16 cellular contexts compared by ENCODE assay signal in genomic region chr17:50480854-50481490, GRCh38. TPM values are rescaled to one million over a fixed set of nuclear protein-coding genes. Genes with fewer than 3 reads are reported as not detected.
A peak's percentile ranks its signal among the peaks of the same experiment; 100 is the strongest.
DNase-seq lines count a peak whose midpoint lies in the region; ATAC-seq and TF ChIP-seq lines count a peak whose summit lies in the region.
"Had no signal": no experiment of that assay in that cellular context is flagged by ENCODE, and none has a peak within 500 bp of the region (broad histone marks: within the 10 kb centered on the region; RNA-seq: fewer than 3 reads in every experiment).

No MANE protein-coding gene starts in this region.

- TF ChIP-seq CTCF in Calu3 (IDR thresholded peaks at IDR 0.05; ENCODE audit: unreplicated experiment) (no peak), Panc1 (IDR thresholded peaks at IDR 0.05) (no peak), tibial nerve (IDR thresholded peaks at IDR 0.05) (no peak)

- peak; percentile 69 to 75 for DNase-seq in AML-193 (lab: John Stamatoyannopoulos, UW)
- DNase-seq in Calu3 = no peak
- no peak for DNase-seq in Panc1 (ENCODE audit: low read depth, low spot score)
- no peak for DNase-seq in epithelial cell of prostate (ENCODE audit: low read depth, low spot score)
- no peak for DNase-seq in tibial nerve (ENCODE audit: low spot score in 2 of 2)
- DNase-seq in UCSD-AML1 (lab: John Stamatoyannopoulos, UW; ENCODE audit: unreplicated experiment) = no peak
- DNase-seq: activated CD4-positive, CD25-positive, alpha-beta regulatory T cell; activated naive CD4-positive, alpha-beta T cell; effector CD4-positive, alpha-beta T cell; MM.1S; retina; stimulated activated naive CD8-positive, alpha-beta T cell treated with anti-CD3 and anti-CD28 coated beads, Interleukin-15, amount 100 ng/mL, for 72 hours; T-helper 17 cell had no signal

- in situ Hi-C loops in Panc1 (cut with HindIII; ENCODE audit: low pct_unique_long_range_greater_than_20kb, low sequenced_read_pairs) = no loop called here

- peaks cover 40% of the 10 kb centered on the region for H3K36me3 Mint-ChIP-seq in Calu3 (ENCODE audit: insufficient read depth, unreplicated experiment)

- no peaks in the 10 kb centered on the region for H3K27me3 ChIP-seq in Panc1 (ENCODE audit: control insufficient read depth, insufficient read depth, low read length)
- H3K27me3 ChIP-seq in tibial nerve = no peaks in the 10 kb centered on the region

- no peak for TF ChIP-seq POLR2A in tibial nerve (IDR thresholded peaks at IDR 0.05)

- POLR2A ChIA-PET in Panc1 (lab: Charles Lee) = no interaction called here

- H3K4me3 ChIP-seq in Panc1 (ENCODE audit: low read depth in 2 of 2, low read length in 2 of 2) (no peak overlapping the region), tibial nerve (no peak overlapping the region)

- no peaks in the 10 kb centered on the region for H3K9me3 Mint-ChIP-seq in Calu3 (ENCODE audit: low read depth, unreplicated experiment)
- H3K9me3 Mint-ChIP-seq: memory B cell; neural crest cell; stimulated activated naive CD8-positive, alpha-beta T cell treated with anti-CD3 and anti-CD28 coated beads, Interleukin-15, amount 100 ng/mL, for 72 hours had no signal

- H3K9me3 ChIP-seq in Panc1 (ENCODE audit: control insufficient read depth, insufficient read depth, low read depth, low read length) = no peaks in the 10 kb centered on the region
- no peaks in the 10 kb centered on the region for H3K9me3 ChIP-seq in tibial nerve

- H3K27ac ChIP-seq in Panc1 (ENCODE audit: low read length) (0 out of 2 replicates have a peak overlapping the region, but pooled peaks have one; percentile 2), epithelial cell of prostate (peak overlapping the region; percentile 23), tibial nerve (peak overlapping the region in 1 of 4 donors; percentile 93)

- WGBS in tibial nerve, 2 donors = 62 to 73% methylated on average over 2 of the region's 2 CpGs

- peaks cover 45% of the 10 kb centered on the region for H3K4me1 Mint-ChIP-seq in Calu3 (ENCODE audit: low read depth, unreplicated experiment)

- intact Hi-C loops in Calu3 (cut with micrococcal nuclease; ENCODE audit: unreplicated experiment) (no loop called here), Panc1 (cut with micrococcal nuclease; ENCODE audit: unreplicated experiment) (loop anchor here (5.0 kb wide), 3 partner anchors 51 to 211 kb away; partner anchors contain the start of genes ABCC3 and EPN3)

- H3K4me1 ChIP-seq in Panc1 (ENCODE audit: control insufficient read depth, insufficient read depth, low read length) (peaks cover 30% of the 10 kb centered on the region), tibial nerve (peaks cover 0 to 54% (median 15%) of the 10 kb centered on the region in 4 donors)

- no peak overlapping the region for H3K27ac Mint-ChIP-seq in Calu3 (ENCODE audit: unreplicated experiment)
- H3K27ac Mint-ChIP-seq: memory B cell; stimulated activated naive CD8-positive, alpha-beta T cell treated with anti-CD3 and anti-CD28 coated beads, Interleukin-15, amount 100 ng/mL, for 72 hours; T-helper 17 cell had no signal

- no peak for TF ChIP-seq EP300 in tibial nerve (IDR thresholded peaks at IDR 0.05)

- BruUV-seq in Calu3 (replicated peaks; lab: Mats Ljungman, UMichigan) (TSS peak; percentile 15), Panc1 (replicated peaks; lab: Mats Ljungman, UMichigan) (TSS peak; percentile 77)

- H3K36me3 ChIP-seq in Panc1 (ENCODE audit: control insufficient read depth, insufficient read depth, low read length) = no peaks in the 10 kb centered on the region
- peaks cover 0 to 41% (median 5%) of the 10 kb centered on the region in 3 donors for H3K36me3 ChIP-seq in tibial nerve

- no peak for ATAC-seq in Panc1
- no peak for ATAC-seq in GM18498 (IDR thresholded peaks at IDR 0.05; ENCODE audit: unreplicated experiment)
- ATAC-seq: stimulated activated naive CD8-positive, alpha-beta T cell treated with anti-CD3 and anti-CD28 coated beads, Interleukin-15, amount 100 ng/mL, for 72 hours; T-helper 17 cell had no signal

- CTCF ChIA-PET in Calu3 (lab: Charles Lee) = no interaction called here
- CTCF ChIA-PET in Panc1 (lab: Charles Lee) = no interaction called here

- H3K27me3 Mint-ChIP-seq in Calu3 (ENCODE audit: unreplicated experiment) = no peaks in the 10 kb centered on the region
- H3K27me3 Mint-ChIP-seq: memory B cell; stimulated activated naive CD8-positive, alpha-beta T cell treated with anti-CD3 and anti-CD28 coated beads, Interleukin-15, amount 100 ng/mL, for 72 hours; T-helper 17 cell had no signal

- no peak overlapping the region for H3K4me3 Mint-ChIP-seq in Calu3 (ENCODE audit: low read depth, unreplicated experiment)
- H3K4me3 Mint-ChIP-seq: memory B cell had no signal

RNA-seq across cellular contexts. Expression of gene RSAD1, which starts 2.3 kb away (rescaled TPM):
- total RNA-seq in Calu3 (2022) (42.6 and 51.1 TPM in 2 replicates), Panc1 (2021; ENCODE audit: unreplicated experiment) (40.2 TPM), tibial nerve (10 to 100 TPM; 30.8 to 61.8 (median 32.9) TPM)
- 34.6 TPM for polyA plus RNA-seq in Panc1 (2012; ENCODE audit: insufficient read length)

RNA-seq across cellular contexts. Expression of gene CHAD, which starts 12.3 kb away (rescaled TPM):
- total RNA-seq in Calu3 (2022) = not detected in 2 replicates
- total RNA-seq in Panc1 (2021; ENCODE audit: unreplicated experiment) = not detected
- 0.92 TPM for polyA plus RNA-seq in Panc1 (2012; ENCODE audit: insufficient read length)
- not detected for total RNA-seq in tibial nerve
- total RNA-seq: T-helper 17 cell had no signal

RNA-seq across cellular contexts. Expression of gene MYCBPAP, which starts 27.3 kb away (rescaled TPM):
- total RNA-seq in Calu3 (2022) (0.52 and 1.0 TPM in 2 replicates), Panc1 (2021; ENCODE audit: unreplicated experiment) (2.2 TPM), tibial nerve (1 to 10 TPM; 1.2 to 6.8 (median 4.0) TPM)
- polyA plus RNA-seq in Panc1 (2012; ENCODE audit: insufficient read length) = 3.7 TPM

RNA-seq across cellular contexts. Expression of gene EPN3, which starts 51.6 kb away (rescaled TPM):
- total RNA-seq in Calu3 (2022) (41.9 and 45.1 TPM in 2 replicates), Panc1 (2021; ENCODE audit: unreplicated experiment) (0.92 TPM), tibial nerve (under 1 TPM in 2 of 4 donors, not detected in 2; 0.22 to 0.42 TPM)
- polyA plus RNA-seq in Panc1 (2012; ENCODE audit: insufficient read length) = 0.67 TPM
- total RNA-seq: neural crest cell, T-helper 17 cell had no signal

RNA-seq across cellular contexts. Expression of gene ACSF2, which starts 55.0 kb away (rescaled TPM):
- total RNA-seq in Calu3 (2022) (148 and 156 TPM in 2 replicates), Panc1 (2021; ENCODE audit: unreplicated experiment) (17.2 TPM), tibial nerve (10 to 100 TPM; 20.5 to 69.3 (median 31.9) TPM)
- polyA plus RNA-seq in Panc1 (2012; ENCODE audit: insufficient read length) = 35.8 TPM

Comparison
In these comparisons a context has a peak if more than half of its experiments do, and no peak if none do; other contexts are left out.
1. DNase-seq: peak in AML-193 (2 of 2); none in Calu3 (single experiment), Panc1 (single experiment), epithelial cell of prostate (single experiment), tibial nerve (0 of 2) and UCSD-AML1 (single experiment).